ENCODE assay signal across 8 cellular contexts in the genomic region with DNA sequence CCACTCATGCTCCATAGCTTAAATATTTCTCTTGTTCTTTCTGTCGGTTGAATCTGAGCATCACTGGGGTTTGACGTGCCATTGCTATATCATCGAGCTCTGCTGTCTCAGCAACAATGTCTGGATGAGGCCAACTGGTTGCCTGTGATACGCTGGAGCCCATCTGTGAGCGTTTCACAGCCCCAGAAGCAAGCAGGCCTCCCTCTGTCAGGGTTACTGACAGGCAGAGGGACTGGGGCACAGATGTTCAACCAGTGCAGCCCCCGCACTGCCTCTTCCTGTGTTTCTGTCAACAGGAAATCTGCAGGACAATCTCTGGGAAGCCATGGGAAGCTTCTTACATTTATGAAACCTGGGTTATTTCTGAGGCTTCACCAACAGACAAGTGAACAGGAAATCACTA. TPM values are rescaled to one million over a fixed set of nuclear protein-coding genes. Genes with fewer than 3 reads are reported as not detected.
DNase-seq lines count a peak whose midpoint lies in the region; ATAC-seq and TF ChIP-seq lines count a peak whose summit lies in the region.

No MANE protein-coding gene starts in this region.

- no peak overlapping the region for H3K4me3 ChIP-seq in lung
- no peak overlapping the region for H3K4me3 ChIP-seq in transverse colon

- no peak for TF ChIP-seq EP300 in transverse colon (IDR thresholded peaks at IDR 0.05; ENCODE audit: low read depth)

- intact Hi-C loops in transverse colon (cut with DNase I; ENCODE audit: low total_unique reads): no loop called here

- peak overlapping the region; percentile 95 for H3K27ac ChIP-seq in caudate nucleus (ENCODE audit: low read depth, low read length)
- H3K27ac ChIP-seq in lung (ENCODE audit: low read depth in 1 of 2, low read length in 1 of 2): peak overlapping the region; percentile 55 to 82
- H3K27ac ChIP-seq in transverse colon: peak overlapping the region; percentile 62 to 73 (median 66)

- peaks cover 0 to 8% of the 10 kb centered on the region in 2 donors for H3K36me3 ChIP-seq in lung (ENCODE audit: control insufficient read depth in 2 of 2, insufficient read depth in 2 of 2, low read length in 2 of 2)
- no peaks in the 10 kb centered on the region for H3K36me3 ChIP-seq in transverse colon

- H3K4me1 ChIP-seq in lung (ENCODE audit: control insufficient read depth in 2 of 2, insufficient read depth in 2 of 2, low read length in 2 of 2) (peaks cover 9 to 19% of the 10 kb centered on the region in 2 donors), transverse colon (peaks cover 10 to 41% (median 20%) of the 10 kb centered on the region in 4 donors)

- ATAC-seq in lung (ENCODE audit: insufficient read depth, low FRiP score) (peak; percentile 27), HG02981 (IDR thresholded peaks at IDR 0.05; ENCODE audit: unreplicated experiment) (no peak)

- in situ Hi-C loops in transverse colon (cut with MboI; ENCODE audit: low pct_ligation_motif_present in 1 of 4, low pct_unique_long_range_greater_than_20kb in 1 of 4, low sequenced_read_pairs in 3 of 4): no loop called here

- TF ChIP-seq POLR2A in transverse colon (IDR thresholded peaks at IDR 0.05): no peak

- 13 to 28% methylated on average over 6 of the region's 6 CpGs for WGBS in lung, 2 donors
- 53 to 57% methylated on average over 3 to 6 of the region's 6 CpGs for WGBS in transverse colon (ENCODE audit: low coverage in 1 of 2), 2 donors

- H3K27me3 ChIP-seq in lung (ENCODE audit: control insufficient read depth, insufficient read depth): no peaks in the 10 kb centered on the region
- no peaks in the 10 kb centered on the region for H3K27me3 ChIP-seq in transverse colon

- DNase-seq in COR-L47 (lab: John Stamatoyannopoulos, UW) (peak; percentile 14), KG1 (lab: John Stamatoyannopoulos, UW) (peak; percentile 52), caudate nucleus (lab: John Stamatoyannopoulos, UW) (peak in 45 of 61 donors; percentile 8 to 67 (median 35)), lung (ENCODE audit: low spot score) (no peak), transverse colon (no peak), AG08396 (ENCODE audit: low spot score) (no peak)
- no peak for DNase-seq in activated CD4-positive, alpha-beta T cell treated with anti-CD3 and anti-CD28 coated beads for 1 hour

- H3K9me3 ChIP-seq in lung (ENCODE audit: control insufficient read depth in 2 of 2, insufficient read depth in 1 of 2, low read length in 1 of 2): no peaks in the 10 kb centered on the region
- H3K9me3 ChIP-seq in transverse colon: no peaks in the 10 kb centered on the region

- no peak for TF ChIP-seq CTCF in lung (IDR thresholded peaks at IDR 0.05; ENCODE audit: control extremely low read depth, extremely low read depth)
- no peak for TF ChIP-seq CTCF in transverse colon (IDR thresholded peaks at IDR 0.05)

RNA-seq across cellular contexts. Expression of gene DMAC2L, which starts 23.9 kb away (rescaled TPM):
- total RNA-seq in lung: 10 to 100 TPM in 1 of 2 donors, 1 to 10 TPM in 1; 9.9 to 19.0 TPM
- polyA plus RNA-seq in lung: 10 to 100 TPM; 16.9 to 21.7 TPM
- 10 to 100 TPM in 2 of 4 donors, 1 to 10 TPM in 2; 3.0 to 18.9 (median 9.2) TPM for total RNA-seq in transverse colon

RNA-seq across cellular contexts. Expression of gene L2HGDH, which starts 24.0 kb away (rescaled TPM):
- 1 to 10 TPM; 4.6 to 7.0 TPM for total RNA-seq in lung
- polyA plus RNA-seq in lung: 1 to 10 TPM; 1.5 to 2.9 TPM
- total RNA-seq in transverse colon: 10 to 100 TPM in 1 of 4 donors, 1 to 10 TPM in 2, under 1 TPM in 1; 0.80 to 73.3 (median 8.3) TPM

Comparison
In these comparisons a context has a peak if more than half of its experiments do, and no peak if none do; other contexts are left out.
1. DNase-seq: peak in COR-L47 (single experiment), KG1 (single experiment) and caudate nucleus (45 of 61); none in lung (single experiment), transverse colon (single experiment), AG08396 (single experiment) and activated CD4-positive, alpha-beta T cell treated with anti-CD3 and anti-CD28 coated beads for 1 hour (single experiment).
2. Peak in every context shown above with its lines, with median percentiles within 50 percentile points of each other: H3K27ac ChIP-seq.